Comparison of ENCODE assay signal across 9 cellular contexts in the genomic region with DNA sequence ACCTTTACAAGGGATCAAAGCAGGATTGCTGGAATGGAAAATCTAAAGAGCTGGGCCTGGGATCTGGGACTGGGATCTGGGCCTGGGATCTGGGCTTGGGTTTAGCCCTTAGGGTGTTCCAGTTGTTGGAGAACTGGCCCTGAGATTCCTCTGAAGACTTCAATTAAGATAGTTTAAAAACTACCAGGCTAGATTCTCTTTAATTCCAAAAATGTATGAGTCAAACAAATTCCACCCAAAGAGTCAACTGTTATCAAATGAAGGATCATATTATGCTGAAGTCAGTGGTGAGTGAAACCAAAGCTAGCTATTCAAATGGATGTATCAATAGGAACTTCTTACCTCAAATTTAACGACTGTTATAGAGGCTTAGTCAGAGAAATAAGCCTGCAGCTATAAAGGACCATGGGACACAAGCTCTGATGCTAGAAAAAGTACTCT. TPM values are rescaled to one million over a fixed set of nuclear protein-coding genes. Genes with fewer than 3 reads are reported as not detected.
A peak's percentile ranks its signal among the peaks of the same experiment; 100 is the strongest.
DNase-seq lines count a peak whose midpoint lies in the region; ATAC-seq and TF ChIP-seq lines count a peak whose summit lies in the region.
"Had no signal": no experiment of that assay in that cellular context is flagged by ENCODE, and none has a peak within 500 bp of the region (broad histone marks: within the 10 kb centered on the region; RNA-seq: fewer than 3 reads in every experiment).

No MANE protein-coding gene starts in this region.

- H3K27me3 ChIP-seq in heart left ventricle, result no peaks in the 10 kb centered on the region

- H3K27me3 Mint-ChIP-seq in mesothelial cell of epicardium (ENCODE audit: low read depth), result no peaks in the 10 kb centered on the region
- H3K27me3 Mint-ChIP-seq: activated CD4-positive, alpha-beta T cell treated with anti-CD3 and anti-CD28 coated beads, Interleukin-2, amount 10 ng/mL, durations not matched to agents 7 days and 5 days had no signal

- 44 to 93% (median 85%) methylated on average over 1 of the region's 1 CpG for WGBS in heart left ventricle, 4 donors
- 22% methylated on average over 1 of the region's 1 CpG for WGBS in urinary bladder

- no peaks in the 10 kb centered on the region for H3K9me3 Mint-ChIP-seq in mesothelial cell of epicardium
- H3K9me3 Mint-ChIP-seq: activated CD4-positive, alpha-beta T cell treated with anti-CD3 and anti-CD28 coated beads, Interleukin-2, amount 10 ng/mL, durations not matched to agents 7 days and 5 days had no signal

- H3K36me3 ChIP-seq in heart left ventricle, result peaks cover 0 to 27% (median 3%) of the 10 kb centered on the region in 9 donors
- no peaks in the 10 kb centered on the region for H3K36me3 ChIP-seq in urinary bladder (ENCODE audit: insufficient read depth)

- H3K4me1 Mint-ChIP-seq in mesothelial cell of epicardium, result peaks cover 44% of the 10 kb centered on the region

- no peak overlapping the region for H3K4me3 ChIP-seq in heart left ventricle
- no peak overlapping the region for H3K4me3 ChIP-seq in cardiac fibroblast (replicated peaks in 1 of 2; ENCODE audit: low read depth in 2 of 2, low read length in 2 of 2)
- no peak overlapping the region for H3K4me3 ChIP-seq in urinary bladder (ENCODE audit: low read depth, low read length)

- DNase-seq in heart left ventricle (no peak), Right ventricle myocardium inferior (ENCODE audit: missing footprints) (no peak), cardiac fibroblast (ENCODE audit: low read depth in 2 of 2) (peak; percentile 33 to 53), mesothelial cell of epicardium (ENCODE audit: low spot score in 2 of 2, unreplicated experiment in 2 of 2) (no peak), MV-4-11 (lab: John Stamatoyannopoulos, UW) (no peak), DMS53 treated with DMSO at 0.1 percent for 48 hours (lab: John Stamatoyannopoulos, UW; ENCODE audit: unreplicated experiment) (no peak), NCI-H526 (lab: John Stamatoyannopoulos, UW) (no peak)
- DNase-seq: activated CD4-positive, alpha-beta T cell treated with anti-CD3 and anti-CD28 coated beads, Interleukin-2, amount 10 ng/mL, durations not matched to agents 7 days and 5 days had no signal

- TF ChIP-seq POLR2A in heart left ventricle (IDR thresholded peaks at IDR 0.05), result no peak

- no peaks in the 10 kb centered on the region for H3K9me3 ChIP-seq in heart left ventricle

- intact Hi-C loops in heart left ventricle (cut with DNase I), result no loop called here
- intact Hi-C loops in Right ventricle myocardium inferior (cut with DNase I), result loop anchor here (2.0 kb wide), 1 partner anchor 22 kb away; no protein-coding TSS in a partner anchor

- H3K36me3 Mint-ChIP-seq in mesothelial cell of epicardium, result peaks cover 7% of the 10 kb centered on the region

- ATAC-seq in heart left ventricle (no peak), Right ventricle myocardium inferior (no peak)

- TF ChIP-seq CTCF in heart left ventricle (IDR thresholded peaks at IDR 0.05) (no peak), cardiac fibroblast (IDR thresholded peaks at IDR 0.05; ENCODE audit: low read depth, low read length) (no peak), mesothelial cell of epicardium (IDR thresholded peaks at IDR 0.05; ENCODE audit: unreplicated experiment) (no peak)

- H3K27ac Mint-ChIP-seq in mesothelial cell of epicardium, result peak overlapping the region; percentile 86
- H3K27ac Mint-ChIP-seq: activated CD4-positive, alpha-beta T cell treated with anti-CD3 and anti-CD28 coated beads, Interleukin-2, amount 10 ng/mL, durations not matched to agents 7 days and 5 days had no signal

- peaks cover 2 to 61% (median 26%) of the 10 kb centered on the region in 12 donors for H3K4me1 ChIP-seq in heart left ventricle
- H3K4me1 ChIP-seq in urinary bladder (ENCODE audit: insufficient read depth), result no peaks in the 10 kb centered on the region

- H3K4me3 Mint-ChIP-seq in mesothelial cell of epicardium, result no peak overlapping the region
- H3K4me3 Mint-ChIP-seq: activated CD4-positive, alpha-beta T cell treated with anti-CD3 and anti-CD28 coated beads, Interleukin-2, amount 10 ng/mL, durations not matched to agents 7 days and 5 days had no signal

- peak overlapping the region in 11 of 12 donors; percentile 36 to 86 (median 75) for H3K27ac ChIP-seq in heart left ventricle
- H3K27ac ChIP-seq in urinary bladder (ENCODE audit: low read depth), result peak overlapping the region; percentile 71

RNA-seq across cellular contexts. Expression of a gene that starts 40.5 kb away (rescaled TPM):
- total RNA-seq in heart left ventricle, result 10 to 100 TPM; 12.7 to 38.8 (median 14.8) TPM
- 10 to 100 TPM; 11.6 to 13.1 TPM for polyA plus RNA-seq in heart left ventricle
- 16.7 TPM for total RNA-seq in Right ventricle myocardium inferior
- total RNA-seq in mesothelial cell of epicardium, result 114 to 120 TPM (median 115 TPM) in 3 replicates
- 137 TPM for total RNA-seq in urinary bladder
- polyA plus RNA-seq in urinary bladder, result 47.3 TPM

Comparison
In these comparisons a context has a peak if more than half of its experiments do, and no peak if none do; other contexts are left out.
1. DNase-seq: peak in cardiac fibroblast (2 of 2); none in heart left ventricle (0 of 5), Right ventricle myocardium inferior (single experiment), mesothelial cell of epicardium (0 of 2), MV-4-11 (single experiment), DMS53 treated with DMSO at 0.1 percent for 48 hours (single experiment) and NCI-H526 (0 of 2).